ENCODE assay signal across 12 cellular contexts in genomic region chr11:60182546-60183330, GRCh38. TPM values are rescaled to one million over a fixed set of nuclear protein-coding genes. Genes with fewer than 3 reads are reported as not detected.
DNase-seq lines count a peak whose midpoint lies in the region; ATAC-seq and TF ChIP-seq lines count a peak whose summit lies in the region.
"Had no signal": no experiment of that assay in that cellular context is flagged by ENCODE, and none has a peak within 500 bp of the region (broad histone marks: within the 10 kb centered on the region; RNA-seq: fewer than 3 reads in every experiment).

TSS of gene MS4A6A (minus strand) at chr11:60183083. CDS start at chr11:60181727, 1,356 bp downstream.

- no peak for TF ChIP-seq POLR2A in ovary (IDR thresholded peaks at IDR 0.05)
- TF ChIP-seq POLR2A in vagina (IDR thresholded peaks at IDR 0.05): no peak

- WGBS in ovary, 3 donors: 76 to 84% (median 78%) methylated on average over 9 to 10 of the region's 10 CpGs

- H3K4me3 Mint-ChIP-seq in stimulated activated effector memory CD8-positive, alpha-beta T cell treated with anti-CD3 and anti-CD28 coated beads, Interleukin-12 subunit alpha, Interleukin-12 subunit beta, amount 100 ng/mL, for 72 hours: no peak within 1 kb of the TSS
- H3K4me3 Mint-ChIP-seq: effector memory CD8-positive, alpha-beta T cell had no signal

- TF ChIP-seq EP300 in ovary (IDR thresholded peaks at IDR 0.05): no peak

- no peak within 1 kb of the TSS for H3K27ac ChIP-seq in ovary
- no peak within 1 kb of the TSS for H3K27ac ChIP-seq in vagina
- no peak within 1 kb of the TSS for H3K27ac ChIP-seq in foreskin keratinocyte

- no peaks in the 10 kb centered on the region for H3K4me1 Mint-ChIP-seq in stimulated activated effector memory CD8-positive, alpha-beta T cell treated with anti-CD3 and anti-CD28 coated beads, Interleukin-12 subunit alpha, Interleukin-12 subunit beta, amount 100 ng/mL, for 72 hours

- intact Hi-C loops in Right ventricle myocardium superior (cut with DNase I): loop anchor here (10.0 kb wide), 1 partner anchor 62 kb away; the partner anchor contains the start of gene MS4A4E
- intact Hi-C loops in ovary (cut with DNase I): no loop called here
- intact Hi-C loops in vagina (cut with DNase I): no loop called here

- peaks cover 2% of the 10 kb centered on the region for H3K9me3 Mint-ChIP-seq in stimulated activated effector memory CD8-positive, alpha-beta T cell treated with anti-CD3 and anti-CD28 coated beads, Interleukin-12 subunit alpha, Interleukin-12 subunit beta, amount 100 ng/mL, for 72 hours

- H3K27ac Mint-ChIP-seq in stimulated activated effector memory CD8-positive, alpha-beta T cell treated with anti-CD3 and anti-CD28 coated beads, Interleukin-12 subunit alpha, Interleukin-12 subunit beta, amount 100 ng/mL, for 72 hours: no peak within 1 kb of the TSS
- H3K27ac Mint-ChIP-seq: effector memory CD8-positive, alpha-beta T cell had no signal

- no peaks in the 10 kb centered on the region for H3K4me1 ChIP-seq in ovary (ENCODE audit: insufficient read depth)
- H3K4me1 ChIP-seq in vagina: no peaks in the 10 kb centered on the region
- no peaks in the 10 kb centered on the region for H3K4me1 ChIP-seq in foreskin keratinocyte

- H3K4me3 ChIP-seq in ovary (no peak within 1 kb of the TSS), vagina (no peak within 1 kb of the TSS)

- peak; percentile 64 for ATAC-seq in Right ventricle myocardium superior (ENCODE audit: poor library complexity)
- ATAC-seq in stimulated activated effector memory CD8-positive, alpha-beta T cell treated with anti-CD3 and anti-CD28 coated beads, Interleukin-12 subunit alpha, Interleukin-12 subunit beta, amount 100 ng/mL, for 72 hours: no peak
- ATAC-seq in foreskin keratinocyte: no peak
- ATAC-seq: effector memory CD8-positive, alpha-beta T cell had no signal

- TF ChIP-seq CTCF in ovary (IDR thresholded peaks at IDR 0.05): no peak
- TF ChIP-seq CTCF in vagina (IDR thresholded peaks at IDR 0.05): no peak
- TF ChIP-seq CTCF in foreskin keratinocyte (conservative IDR thresholded peaks at IDR 0.05): no peak

- H3K27me3 ChIP-seq in ovary (no peaks in the 10 kb centered on the region), vagina (no peaks in the 10 kb centered on the region), foreskin keratinocyte (no peaks in the 10 kb centered on the region)

- H3K36me3 ChIP-seq in ovary (no peaks in the 10 kb centered on the region), vagina (no peaks in the 10 kb centered on the region)

- H3K36me3 Mint-ChIP-seq in stimulated activated effector memory CD8-positive, alpha-beta T cell treated with anti-CD3 and anti-CD28 coated beads, Interleukin-12 subunit alpha, Interleukin-12 subunit beta, amount 100 ng/mL, for 72 hours: no peaks in the 10 kb centered on the region

- H3K9me3 ChIP-seq in ovary (no peaks in the 10 kb centered on the region), vagina (no peaks in the 10 kb centered on the region)

- DNase-seq in SKM-1 (lab: John Stamatoyannopoulos, UW; ENCODE audit: unreplicated experiment) (peak; percentile 61), Right ventricle myocardium superior (no peak), ovary (no peak), vagina (ENCODE audit: extremely low spot score in 2 of 2) (no peak), NCI-H1436 treated with DMSO at 0.1 percent for 48 hours (lab: John Stamatoyannopoulos, UW) (no peak), foreskin keratinocyte (no peak)
- DNase-seq in stimulated activated effector memory CD8-positive, alpha-beta T cell treated with anti-CD3 and anti-CD28 coated beads, Interleukin-12 subunit alpha, Interleukin-12 subunit beta, amount 100 ng/mL, for 72 hours (ENCODE audit: low spot score in 2 of 2): no peak
- DNase-seq: activated CD4-positive, alpha-beta T cell treated with anti-CD3 and anti-CD28 coated beads for 4 hours; activated naive CD4-positive, alpha-beta T cell treated with anti-CD3 and anti-CD28 coated beads, Interleukin-2, amount 50 U/mL, for 16 hours; effector memory CD8-positive, alpha-beta T cell had no signal

RNA-seq across cellular contexts. Expression of gene MS4A6A, which starts in this region (rescaled TPM):
- total RNA-seq in Right ventricle myocardium superior: 49.6 TPM
- total RNA-seq in ovary: 10 to 100 TPM in 6 of 7 donors, 1 to 10 TPM in 1; 8.1 to 47.6 (median 28.9) TPM
- 100 to 1,000 TPM in 1 of 2 donors, 10 to 100 TPM in 1; 24.7 to 150 TPM for polyA plus RNA-seq in ovary
- total RNA-seq in vagina: 30.7 TPM
- not detected in 2 replicates for total RNA-seq in foreskin keratinocyte
- polyA plus RNA-seq in foreskin keratinocyte: not detected in 2 replicates
- total RNA-seq: osteocyte, RPMI7951 had no signal

Comparison
In these comparisons a context has a peak if more than half of its experiments do, and no peak if none do; other contexts are left out.
1. RNA of gene MS4A6A (polyA plus RNA-seq): 24.7 to 150 TPM in ovary; not detected in foreskin keratinocyte; every median in the first group is over 10 times any median in the second.